In the genomic region with DNA sequence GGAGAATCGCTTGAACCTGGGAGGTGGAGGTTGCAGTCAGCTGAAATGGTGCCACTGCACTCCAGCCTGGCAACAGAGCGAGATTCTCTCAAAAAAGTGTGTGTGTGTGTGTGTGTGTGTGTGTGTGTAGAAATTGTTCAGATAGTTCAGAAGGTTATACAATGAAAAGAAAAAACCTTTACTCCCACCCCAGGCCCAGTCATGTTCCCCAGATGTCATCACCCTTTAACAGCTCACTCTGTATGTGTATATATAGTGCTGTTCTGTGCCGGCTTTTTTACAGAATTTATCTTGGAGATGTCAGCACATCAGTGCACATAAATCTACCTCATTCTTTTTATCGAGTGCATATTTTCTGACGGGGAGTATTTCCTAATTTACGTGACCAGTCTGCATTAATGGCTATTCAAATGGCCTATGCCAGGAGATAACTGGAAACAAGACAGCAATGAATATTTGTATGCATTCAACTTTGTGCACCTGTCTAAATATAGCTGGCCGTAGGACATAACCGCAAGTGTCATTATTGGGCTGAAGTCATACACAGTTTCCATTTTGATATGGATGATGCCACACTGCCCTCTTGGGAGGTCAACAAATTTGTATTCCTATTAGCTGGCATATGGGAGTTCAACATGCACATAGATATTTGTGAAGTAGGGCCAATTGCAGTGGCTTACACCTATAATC, we compare ENCODE assay signal across 23 cellular contexts. TPM values are rescaled to one million over a fixed set of nuclear protein-coding genes. Genes with fewer than 3 reads are reported as not detected.
A peak's percentile ranks its signal among the peaks of the same experiment; 100 is the strongest.
DNase-seq lines count a peak whose midpoint lies in the region; ATAC-seq and TF ChIP-seq lines count a peak whose summit lies in the region.
"Had no signal": no experiment of that assay in that cellular context is flagged by ENCODE, and none has a peak within 500 bp of the region (broad histone marks: within the 10 kb centered on the region; RNA-seq: fewer than 3 reads in every experiment).

No MANE protein-coding gene starts in this region.

- H3K36me3 ChIP-seq in RWPE2 (ENCODE audit: low read depth) = peaks cover 62% of the 10 kb centered on the region
- H3K36me3 ChIP-seq: prostate gland had no signal

- DNase-seq in NCI-H1092 (lab: John Stamatoyannopoulos, UW) = peak; percentile 37
- peak; percentile 88 for DNase-seq in NCI-H2029 treated with DMSO at 0.1 percent for 48 hours (lab: John Stamatoyannopoulos, UW)
- DNase-seq in RWPE2 (ENCODE audit: low spot score) = no peak
- DNase-seq in right cardiac atrium = no peak
- no peak for DNase-seq in NCI-H187 (lab: John Stamatoyannopoulos, UW)
- no peak for DNase-seq in activated CD8-positive, alpha-beta T cell treated with anti-CD3 and anti-CD28 coated beads, Interleukin-2, amount 10 ng/mL, durations not matched to agents 7 days and 5 days
- no peak for DNase-seq in activated gamma-delta T cell (lab: John Stamatoyannopoulos, UW)
- DNase-seq: activated CD4-positive, alpha-beta T cell treated with anti-CD3 and anti-CD28 coated beads for 1 hour; CD4-positive, CD25-positive, alpha-beta regulatory T cell; GDM1; left lung; mucosa of descending colon; NCI-H1048; stimulated activated CD4-positive, alpha-beta T cell treated with anti-CD3 and anti-CD28 coated beads, Interleukin-4, amount 100 ng/mL, for 24 hours; thyroid gland had no signal

- intact Hi-C loops in right cardiac atrium (cut with DNase I) = no loop called here

- H3K4me1 ChIP-seq in RWPE2 (ENCODE audit: insufficient read depth, poor library complexity, severe bottlenecking) = peaks cover 14% of the 10 kb centered on the region
- H3K4me1 ChIP-seq in right cardiac atrium (ENCODE audit: control insufficient read depth, insufficient read depth, low read length) = peaks cover 4% of the 10 kb centered on the region
- H3K4me1 ChIP-seq: ascending aorta, prostate gland had no signal

- H3K27ac Mint-ChIP-seq in activated CD8-positive, alpha-beta T cell treated with anti-CD3 and anti-CD28 coated beads, Interleukin-2, amount 10 ng/mL, durations not matched to agents 7 days and 5 days = no peak overlapping the region
- H3K27ac Mint-ChIP-seq: activated naive CD4-positive, alpha-beta T cell treated with anti-CD3 and anti-CD28 coated beads, Interleukin-2, amount 50 U/mL, for 72 hours; stimulated activated naive CD8-positive, alpha-beta T cell treated with anti-CD3 and anti-CD28 coated beads, Interleukin-15, Interleukin-2, amounts not matched to agents 100 ng/mL and 50 ng/mL, for 24 hours had no signal

- no peaks in the 10 kb centered on the region for H3K9me3 Mint-ChIP-seq in activated CD8-positive, alpha-beta T cell treated with anti-CD3 and anti-CD28 coated beads, Interleukin-2, amount 10 ng/mL, durations not matched to agents 7 days and 5 days (ENCODE audit: insufficient read depth)
- H3K9me3 Mint-ChIP-seq: activated naive CD4-positive, alpha-beta T cell treated with anti-CD3 and anti-CD28 coated beads, Interleukin-2, amount 50 U/mL, for 72 hours; CD4-positive, CD25-positive, alpha-beta regulatory T cell; central memory CD8-positive, alpha-beta T cell; neural crest cell; stimulated activated naive CD8-positive, alpha-beta T cell treated with anti-CD3 and anti-CD28 coated beads, Interleukin-15, Interleukin-2, amounts not matched to agents 100 ng/mL and 50 ng/mL, for 24 hours had no signal

- no peaks in the 10 kb centered on the region for H3K4me1 Mint-ChIP-seq in activated CD8-positive, alpha-beta T cell treated with anti-CD3 and anti-CD28 coated beads, Interleukin-2, amount 10 ng/mL, durations not matched to agents 7 days and 5 days (ENCODE audit: low read depth)

- peak overlapping the region; percentile 43 for H3K27ac ChIP-seq in RWPE2 (ENCODE audit: poor library complexity, severe bottlenecking)
- peak overlapping the region; percentile 95 for H3K27ac ChIP-seq in right cardiac atrium (ENCODE audit: low read length)
- H3K27ac ChIP-seq: ascending aorta, epithelial cell of prostate, hepatocyte, left lung, prostate gland had no signal

- no peak overlapping the region for H3K4me3 Mint-ChIP-seq in activated CD8-positive, alpha-beta T cell treated with anti-CD3 and anti-CD28 coated beads, Interleukin-2, amount 10 ng/mL, durations not matched to agents 7 days and 5 days
- H3K4me3 Mint-ChIP-seq: CD4-positive, CD25-positive, alpha-beta regulatory T cell; central memory CD8-positive, alpha-beta T cell; neural crest cell; stimulated activated naive CD8-positive, alpha-beta T cell treated with anti-CD3 and anti-CD28 coated beads, Interleukin-15, Interleukin-2, amounts not matched to agents 100 ng/mL and 50 ng/mL, for 24 hours had no signal

- TF ChIP-seq CTCF in RWPE2 (IDR thresholded peaks at IDR 0.05; ENCODE audit: poor library complexity, severe bottlenecking) = no peak

- no peaks in the 10 kb centered on the region for H3K27me3 Mint-ChIP-seq in activated CD8-positive, alpha-beta T cell treated with anti-CD3 and anti-CD28 coated beads, Interleukin-2, amount 10 ng/mL, durations not matched to agents 7 days and 5 days (ENCODE audit: low read depth)
- H3K27me3 Mint-ChIP-seq: CD4-positive, CD25-positive, alpha-beta regulatory T cell; central memory CD8-positive, alpha-beta T cell; stimulated activated naive CD8-positive, alpha-beta T cell treated with anti-CD3 and anti-CD28 coated beads, Interleukin-15, Interleukin-2, amounts not matched to agents 100 ng/mL and 50 ng/mL, for 24 hours had no signal

- POLR2A ChIA-PET in activated CD8-positive, alpha-beta T cell treated with anti-CD3 and anti-CD28 coated beads, Interleukin-2, amount 10 ng/mL, durations not matched to agents 7 days and 5 days (lab: Charles Lee) = no interaction called here

- H3K9me3 ChIP-seq in RWPE2 (ENCODE audit: severe bottlenecking) (no peaks in the 10 kb centered on the region), right cardiac atrium (ENCODE audit: control insufficient read depth, low read length) (no peaks in the 10 kb centered on the region)
- H3K9me3 ChIP-seq: ascending aorta, left lung, mucosa of descending colon, prostate gland, thyroid gland had no signal

- H3K4me3 ChIP-seq in RWPE2 (ENCODE audit: severe bottlenecking) (no peak overlapping the region), right cardiac atrium (ENCODE audit: low read length) (no peak overlapping the region)
- H3K4me3 ChIP-seq: ascending aorta, hepatocyte, left lung, mucosa of descending colon, prostate gland, thyroid gland had no signal

- H3K27me3 ChIP-seq in RWPE2 (ENCODE audit: insufficient read depth, poor library complexity, severe bottlenecking) (no peaks in the 10 kb centered on the region), right cardiac atrium (ENCODE audit: control insufficient read depth, insufficient read depth) (no peaks in the 10 kb centered on the region)
- H3K27me3 ChIP-seq: ascending aorta, hepatocyte, left lung, thyroid gland had no signal

- H3K36me3 Mint-ChIP-seq in activated CD8-positive, alpha-beta T cell treated with anti-CD3 and anti-CD28 coated beads, Interleukin-2, amount 10 ng/mL, durations not matched to agents 7 days and 5 days (ENCODE audit: low read depth) = peaks cover 18% of the 10 kb centered on the region

- CTCF ChIA-PET in activated CD8-positive, alpha-beta T cell treated with anti-CD3 and anti-CD28 coated beads, Interleukin-2, amount 10 ng/mL, durations not matched to agents 7 days and 5 days (lab: Charles Lee) = interaction anchor here (1.2 kb wide), 1 partner anchor 12 kb away, joined by 3 read pairs; no protein-coding TSS in a partner anchor

- 63% methylated on average over 8 of the region's 8 CpGs for WGBS in right cardiac atrium

- no peak for ATAC-seq in RWPE2 (ENCODE audit: low read depth)
- ATAC-seq in right cardiac atrium = peak; percentile 72 to 75
- no peak for ATAC-seq in activated CD8-positive, alpha-beta T cell treated with anti-CD3 and anti-CD28 coated beads, Interleukin-2, amount 10 ng/mL, durations not matched to agents 7 days and 5 days
- ATAC-seq: activated naive CD4-positive, alpha-beta T cell treated with anti-CD3 and anti-CD28 coated beads, Interleukin-2, amount 50 U/mL, for 72 hours; left lung; mucosa of descending colon had no signal

RNA-seq across cellular contexts. Expression of a gene that starts 11.7 kb away (rescaled TPM):
- 100 to 1,000 TPM; 209 to 280 (median 253) TPM for total RNA-seq in right cardiac atrium
- polyA plus RNA-seq in right cardiac atrium = 209 TPM
- total RNA-seq in activated CD8-positive, alpha-beta T cell treated with anti-CD3 and anti-CD28 coated beads, Interleukin-2, amount 10 ng/mL, durations not matched to agents 7 days and 5 days = 10 to 100 TPM; 35.0 to 37.2 TPM

RNA-seq across cellular contexts. Expression of a gene that starts 24.4 kb away (rescaled TPM):
- 10 to 100 TPM; 16.6 to 22.2 (median 19.3) TPM for total RNA-seq in right cardiac atrium
- 19.1 TPM for polyA plus RNA-seq in right cardiac atrium
- total RNA-seq in activated CD8-positive, alpha-beta T cell treated with anti-CD3 and anti-CD28 coated beads, Interleukin-2, amount 10 ng/mL, durations not matched to agents 7 days and 5 days = 10 to 100 TPM; 14.0 to 17.4 TPM

Comparison
In these comparisons a context has a peak if more than half of its experiments do, and no peak if none do; other contexts are left out.
1. DNase-seq: peak in NCI-H1092 (single experiment) and NCI-H2029 treated with DMSO at 0.1 percent for 48 hours (single experiment); none in RWPE2 (single experiment), right cardiac atrium (0 of 3), NCI-H187 (0 of 2), activated CD8-positive, alpha-beta T cell treated with anti-CD3 and anti-CD28 coated beads, Interleukin-2, amount 10 ng/mL, durations not matched to agents 7 days and 5 days (single experiment) and activated gamma-delta T cell (single experiment).
2. ATAC-seq: peak in right cardiac atrium (2 of 2); none in RWPE2 (single experiment) and activated CD8-positive, alpha-beta T cell treated with anti-CD3 and anti-CD28 coated beads, Interleukin-2, amount 10 ng/mL, durations not matched to agents 7 days and 5 days (single experiment).
3. RNA of a gene that starts 11.7 kb away (total RNA-seq): 209 to 280 TPM in right cardiac atrium; 35.0 to 37.2 TPM in activated CD8-positive, alpha-beta T cell treated with anti-CD3 and anti-CD28 coated beads, Interleukin-2, amount 10 ng/mL, durations not matched to agents 7 days and 5 days; every median in the first group is over 4 times any median in the second.